In genomic region chr22:38397189-38398097, GRCh38 we compare ENCODE assay signal across 8 cellular contexts. TPM values are rescaled to one million over a fixed set of nuclear protein-coding genes. Genes with fewer than 3 reads are reported as not detected.
DNase-seq lines count a peak whose midpoint lies in the region; ATAC-seq and TF ChIP-seq lines count a peak whose summit lies in the region.

No MANE protein-coding gene starts in this region.

- intact Hi-C loops in upper lobe of right lung (cut with DNase I): no loop called here

- TF ChIP-seq CTCF in BJ (IDR thresholded peaks at IDR 0.05; ENCODE audit: insufficient read depth, low read depth, low read length) (no peak), GM23338 (conservative IDR thresholded peaks at IDR 0.05; ENCODE audit: low read depth in 2 of 2) (no peak), upper lobe of right lung (IDR thresholded peaks at IDR 0.05) (no peak)

- CTCF ChIA-PET in BJ (lab: Yijun Ruan, JAX): interaction anchor here (0.7 kb wide), 1 partner anchor 77 kb away, joined by 4 read pairs; no protein-coding TSS in a partner anchor

- no peaks in the 10 kb centered on the region; the same call in 2 of the 3 replicates for H3K36me3 Mint-ChIP-seq in GM23338 (ENCODE audit: low read depth)
- no peaks in the 10 kb centered on the region for H3K36me3 Mint-ChIP-seq in memory B cell

- no peaks in the 10 kb centered on the region for H4K20me1 ChIP-seq in GM23338 (replicated peaks; ENCODE audit: insufficient read depth)

- H3K4me1 Mint-ChIP-seq in GM23338 (peaks cover 65% of the 10 kb centered on the region), memory B cell (peaks cover 26% of the 10 kb centered on the region)

- peak overlapping the region; percentile 91 for H3K4me2 ChIP-seq in GM23338

- in situ Hi-C loops in SK-MEL-5 (cut with HindIII; ENCODE audit: low pct_unique_long_range_greater_than_20kb, low sequenced_read_pairs): no loop called here

- peak overlapping the region; percentile 97 for H3K27ac Mint-ChIP-seq in GM23338
- peak overlapping the region; percentile 89 for H3K27ac Mint-ChIP-seq in memory B cell

- WGBS in ectodermal cell, 2 experiments: 0% methylated on average over 56 to 61 of the region's 61 CpGs

- peak overlapping the region; percentile 86 for H3K4me3 Mint-ChIP-seq in GM23338
- peak overlapping the region; percentile 88 for H3K4me3 Mint-ChIP-seq in memory B cell

- H3K9me3 ChIP-seq in ectodermal cell (ENCODE audit: control insufficient read depth, low read length): no peaks in the 10 kb centered on the region
- no peaks in the 10 kb centered on the region for H3K9me3 ChIP-seq in upper lobe of right lung

- ATAC-seq in GM23338: peak; percentile 57
- peak; percentile 33 for ATAC-seq in memory B cell (ENCODE audit: low read depth)
- peak; percentile 53 for ATAC-seq in upper lobe of right lung
- no peak for ATAC-seq in HG03342 (IDR thresholded peaks at IDR 0.05; ENCODE audit: unreplicated experiment)

- peaks cover 51% of the 10 kb centered on the region for H3K79me2 ChIP-seq in GM23338 (replicated peaks; ENCODE audit: insufficient read depth)

- H3K27me3 ChIP-seq in BJ (ENCODE audit: control insufficient read depth, insufficient read depth, low read length) (peaks cover 7% of the 10 kb centered on the region; the same call in 1 of the 2 replicates), GM23338 (ENCODE audit: insufficient read depth) (no peaks in the 10 kb centered on the region), ectodermal cell (ENCODE audit: control insufficient read depth, insufficient read depth, low read length, poor library complexity, severe bottlenecking) (no peaks in the 10 kb centered on the region), upper lobe of right lung (no peaks in the 10 kb centered on the region)

- H3K9me2 ChIP-seq in GM23338 (ENCODE audit: insufficient read depth): no peaks in the 10 kb centered on the region

- H3K4me1 ChIP-seq in GM23338 (ENCODE audit: insufficient read depth): peaks cover 53% of the 10 kb centered on the region
- peaks cover 6% of the 10 kb centered on the region for H3K4me1 ChIP-seq in ectodermal cell (ENCODE audit: control insufficient read depth, insufficient read depth, low read length)
- peaks cover 11% of the 10 kb centered on the region for H3K4me1 ChIP-seq in upper lobe of right lung

- H3K27me3 Mint-ChIP-seq in GM23338 (ENCODE audit: insufficient read depth, low read depth, poor library complexity) (peaks cover 17% of the 10 kb centered on the region), memory B cell (no peaks in the 10 kb centered on the region)

- peaks cover 3% of the 10 kb centered on the region; the same call in 1 of the 2 replicates for H3F3A ChIP-seq in GM23338 (replicated peaks; ENCODE audit: low read depth)

- H2AFZ ChIP-seq in GM23338: no peak overlapping the region

- H3K9me3 Mint-ChIP-seq in GM23338 (peaks cover 2% of the 10 kb centered on the region; the same call in 1 of the 3 replicates), memory B cell (no peaks in the 10 kb centered on the region)

- H3K27ac ChIP-seq in GM23338 (ENCODE audit: low read depth) (peak overlapping the region; percentile 100), ectodermal cell (ENCODE audit: insufficient read depth, low read depth, low read length, poor library complexity, severe bottlenecking) (no peak overlapping the region), upper lobe of right lung (peak overlapping the region; percentile 92)

- DNase-seq in BJ (ENCODE audit: low read depth) (no peak), GM23338 (ENCODE audit: low spot score) (peak; percentile 92), SK-MEL-5 (ENCODE audit: low read depth, low spot score) (peak; percentile 26), memory B cell (ENCODE audit: low spot score in 2 of 2) (peak in 1 of 2 donors; percentile 49), upper lobe of right lung (peak; percentile 83), NCI-H1105 treated with DMSO at 0.1 percent for 48 hours (lab: John Stamatoyannopoulos, UW) (no peak)

- H3K36me3 ChIP-seq in BJ (ENCODE audit: control insufficient read depth, insufficient read depth, low read length) (no peaks in the 10 kb centered on the region), GM23338 (ENCODE audit: insufficient read depth) (no peaks in the 10 kb centered on the region), ectodermal cell (ENCODE audit: control insufficient read depth, insufficient read depth, low read length) (no peaks in the 10 kb centered on the region), upper lobe of right lung (no peaks in the 10 kb centered on the region)

- POLR2A ChIA-PET in BJ (lab: Charles Lee): interaction anchor here (0.7 to 0.8 kb wide), 2 partner anchors 158 to 589 kb away, joined by 7 to 8 read pairs; no protein-coding TSS in a partner anchor

- peak overlapping the region; percentile 73 for H3K4me3 ChIP-seq in BJ (ENCODE audit: low read depth, low read length)
- H3K4me3 ChIP-seq in GM23338: peak overlapping the region; percentile 88
- peak overlapping the region; percentile 88 for H3K4me3 ChIP-seq in ectodermal cell (ENCODE audit: insufficient read depth, low read depth, low read length)
- H3K4me3 ChIP-seq in upper lobe of right lung: peak overlapping the region; percentile 70

TF ChIP-seq in GM23338, 12 proteins besides CTCF, POLR2A, EP300 and RAD21:
- TF ChIP-seq ETS1 (IDR thresholded peaks at IDR 0.05): peak; percentile 51; the same call in 1 of the 2 replicates
- no peak for TF ChIP-seq ZNF331 (CRISPR knock-in tag; IDR thresholded peaks at IDR 0.05; ENCODE audit: low read depth)
- peak; percentile 70 for TF ChIP-seq POLR2AphosphoS5 (IDR thresholded peaks at IDR 0.05; ENCODE audit: low read depth)
TF ChIP-seq in GM23338: peak in this region for 2.

RNA-seq across cellular contexts. Expression of gene KCNJ4, which starts 57.6 kb away (rescaled TPM):
- polyA plus RNA-seq in BJ (2011; rRNA removed) (not detected in 2 replicates), GM23338 (2016; fragmentation: Nextera tagmentation; extraction: Ambion mirVana) (0.23 and 0.28 TPM in 2 replicates)
- polyA minus RNA-seq in BJ (2011; rRNA and poly(A)+ RNA removed): not detected in 2 replicates
- total RNA-seq in GM23338 (2014; rRNA removed; shearing (Covaris generic)): 1.3 TPM in 2 replicates
- 0.16 and 0.29 TPM in 2 replicates for total RNA-seq in SK-MEL-5 (2014; rRNA removed; shearing (Covaris generic))
- 0.95 and 1.7 TPM in 2 replicates for polyA plus RNA-seq in SK-MEL-5 (2015; cell fraction: cytosol; rRNA removed)
- polyA plus RNA-seq in SK-MEL-5 (2015; cell fraction: nucleus; rRNA removed): 0.57 and 1.0 TPM in 2 replicates
- 2.8 TPM for polyA plus RNA-seq in ectodermal cell (2013, experiment 1 of 4)
- polyA plus RNA-seq in ectodermal cell (2013, experiment 2 of 4): 3.7 TPM
- polyA plus RNA-seq in ectodermal cell (2013, experiment 3 of 4): 2.9 TPM
- polyA plus RNA-seq in ectodermal cell (2013, experiment 4 of 4): 3.2 TPM
- not detected for total RNA-seq in upper lobe of right lung

Comparison
In these comparisons a context has a peak if more than half of its experiments do, and no peak if none do; other contexts are left out.
1. DNase-seq: peak in GM23338 (single experiment), SK-MEL-5 (single experiment) and upper lobe of right lung (single experiment); none in BJ (single experiment) and NCI-H1105 treated with DMSO at 0.1 percent for 48 hours (single experiment).
2. Peak in every context shown above with its lines, with median percentiles within 50 percentile points of each other: H3K4me3 ChIP-seq.